ENCODE assay signal across 24 cellular contexts in genomic region chr4:140066031-140066930, GRCh38.
"Had no signal": no experiment of that assay in that cellular context is flagged by ENCODE, and none has a peak within 500 bp of the region (broad histone marks: within the 10 kb centered on the region; RNA-seq: fewer than 3 reads in every experiment).

No MANE protein-coding gene starts in this region.

- H3K4me3 Mint-ChIP-seq: endodermal cell; stimulated activated effector memory CD8-positive, alpha-beta T cell treated with anti-CD3 and anti-CD28 coated beads, Interleukin-12 subunit alpha, Interleukin-12 subunit beta, amount 100 ng/mL, for 72 hours; T-helper 1 cell treated with Interleukin-12 subunit alpha and Interleukin-12 subunit beta and Interleukin-4 antibody, amounts not matched to agents 30 μg/mL and 1 μg/mL, for 36 hours had no signal

- H3K27ac Mint-ChIP-seq: endodermal cell; progenitor cell of endocrine pancreas; stimulated activated effector memory CD8-positive, alpha-beta T cell treated with anti-CD3 and anti-CD28 coated beads, Interleukin-12 subunit alpha, Interleukin-12 subunit beta, amount 100 ng/mL, for 72 hours; T-helper 1 cell treated with Interleukin-12 subunit alpha and Interleukin-12 subunit beta and Interleukin-4 antibody, amounts not matched to agents 30 μg/mL and 1 μg/mL, for 36 hours had no signal

- H3K9me3 Mint-ChIP-seq: endodermal cell; stimulated activated effector memory CD8-positive, alpha-beta T cell treated with anti-CD3 and anti-CD28 coated beads, Interleukin-12 subunit alpha, Interleukin-12 subunit beta, amount 100 ng/mL, for 72 hours; T-helper 1 cell treated with Interleukin-12 subunit alpha and Interleukin-12 subunit beta and Interleukin-4 antibody, amounts not matched to agents 30 μg/mL and 1 μg/mL, for 36 hours had no signal

- H3K27ac ChIP-seq: ascending aorta, dorsolateral prefrontal cortex, left lung, right atrium auricular region, testis, upper lobe of right lung had no signal

- H3K36me3 ChIP-seq: ascending aorta, left lung, right atrium auricular region, stomach, upper lobe of right lung had no signal

- DNase-seq: activated CD4-positive, alpha-beta T cell treated with anti-CD3 and anti-CD28 coated beads, Interleukin-2, amount 50 U/mL, for 1 hour; activated CD4-positive, CD25-positive, alpha-beta regulatory T cell treated with anti-CD3 and anti-CD28 coated beads, Interleukin-2, amount 50 U/mL, for 72 hours; activated CD8-positive, alpha-beta memory T cell treated with anti-CD3 and anti-CD28 coated beads for 24 hours; activated CD8-positive, alpha-beta memory T cell treated with anti-CD3 and anti-CD28 coated beads, Interleukin-2, amount 50 U/mL, for 48 hours; activated effector memory CD4-positive, alpha-beta T cell treated with Interleukin-2 at 50 U/mL for 16 hours; activated naive CD4-positive, alpha-beta T cell treated with anti-CD3 and anti-CD28 coated beads, Interleukin-2, amount 50 U/mL, for 16 hours; activated T-cell treated with anti-CD3 and anti-CD28 coated beads, Interleukin-2, amount 50 U/mL, for 48 hours; dorsolateral prefrontal cortex; endodermal cell; foreskin melanocyte; kidney; left lung; mammary epithelial cell; occipital lobe; stimulated activated CD4-positive, alpha-beta T cell treated with anti-CD3 and anti-CD28 coated beads, Interleukin-15, amount 100 ng/mL, for 24 hours; stimulated activated CD4-positive, alpha-beta T cell treated with anti-CD3 and anti-CD28 coated beads, Interleukin-4, amount 100 ng/mL, for 24 hours; stomach; testis; upper lobe of right lung had no signal

- ATAC-seq: left lung; stimulated activated effector memory CD8-positive, alpha-beta T cell treated with anti-CD3 and anti-CD28 coated beads, Interleukin-12 subunit alpha, Interleukin-12 subunit beta, amount 100 ng/mL, for 72 hours; upper lobe of right lung had no signal

- H3K27me3 Mint-ChIP-seq: progenitor cell of endocrine pancreas had no signal

- H3K27me3 ChIP-seq: ascending aorta, dorsolateral prefrontal cortex, left lung, right atrium auricular region, stomach, testis, upper lobe of right lung had no signal

- H3K9me3 ChIP-seq: ascending aorta, left lung, right atrium auricular region, stomach, testis, upper lobe of right lung had no signal

- H3K4me3 ChIP-seq: ascending aorta, dorsolateral prefrontal cortex, left lung, right atrium auricular region, stomach, testis, upper lobe of right lung had no signal
